Comparison of ENCODE assay signal across 8 cellular contexts in genomic region chr6:3232017-3232838, GRCh38.
DNase-seq lines count a peak whose midpoint lies in the region; ATAC-seq, FAIRE-seq and TF ChIP-seq lines count a peak whose summit lies in the region.

No MANE protein-coding gene starts in this region.

- H3K4me1 Mint-ChIP-seq in stimulated activated naive CD8-positive, alpha-beta T cell treated with anti-CD3 and anti-CD28 coated beads, Interleukin-15, Interleukin-2, amounts not matched to agents 100 ng/mL and 50 ng/mL, for 24 hours (ENCODE audit: low read depth) = peaks cover 43% of the 10 kb centered on the region
- H3K4me1 Mint-ChIP-seq in central memory CD8-positive, alpha-beta T cell = peaks cover 48% of the 10 kb centered on the region

- no peaks in the 10 kb centered on the region for H3K36me3 Mint-ChIP-seq in stimulated activated naive CD8-positive, alpha-beta T cell treated with anti-CD3 and anti-CD28 coated beads, Interleukin-15, Interleukin-2, amounts not matched to agents 100 ng/mL and 50 ng/mL, for 24 hours (ENCODE audit: low read depth)
- H3K36me3 Mint-ChIP-seq in central memory CD8-positive, alpha-beta T cell (ENCODE audit: insufficient read depth) = peaks cover 9% of the 10 kb centered on the region

- ATAC-seq in stimulated activated naive CD8-positive, alpha-beta T cell treated with anti-CD3 and anti-CD28 coated beads, Interleukin-15, Interleukin-2, amounts not matched to agents 100 U/mL and 50 U/mL, for 24 hours = no peak
- ATAC-seq in central memory CD8-positive, alpha-beta T cell (replicated peaks; ENCODE audit: extremely low read depth, poor library complexity, severe bottlenecking) = no peak
- ATAC-seq in GM19397 (IDR thresholded peaks at IDR 0.05; ENCODE audit: unreplicated experiment) = no peak

- DNase-seq in stimulated activated naive CD8-positive, alpha-beta T cell treated with anti-CD3 and anti-CD28 coated beads, Interleukin-15, Interleukin-2, amounts not matched to agents 100 U/mL and 50 U/mL, for 24 hours = no peak
- no peak for DNase-seq in central memory CD8-positive, alpha-beta T cell (ENCODE audit: low spot score in 2 of 2)
- DNase-seq in midbrain (lab: John Stamatoyannopoulos, UW) (peak; percentile 66), H54 (ENCODE audit: insufficient read length, low spot score) (no peak), NAMALWA (ENCODE audit: low spot score) (no peak)
- DNase-seq in activated CD4-positive, alpha-beta T cell treated with anti-CD3 and anti-CD28 coated beads for 4 hours = no peak

- no peak for FAIRE-seq in H54 (lab: Jason Lieb, UNC)

- H3K27ac Mint-ChIP-seq in stimulated activated naive CD8-positive, alpha-beta T cell treated with anti-CD3 and anti-CD28 coated beads, Interleukin-15, Interleukin-2, amounts not matched to agents 100 ng/mL and 50 ng/mL, for 24 hours = no peak overlapping the region
- no peak overlapping the region for H3K27ac Mint-ChIP-seq in central memory CD8-positive, alpha-beta T cell (ENCODE audit: low read depth)

- H3K4me3 Mint-ChIP-seq in stimulated activated naive CD8-positive, alpha-beta T cell treated with anti-CD3 and anti-CD28 coated beads, Interleukin-15, Interleukin-2, amounts not matched to agents 100 ng/mL and 50 ng/mL, for 24 hours = peak overlapping the region; percentile 56
- H3K4me3 Mint-ChIP-seq in central memory CD8-positive, alpha-beta T cell = peak overlapping the region; percentile 42

- H3K9me3 Mint-ChIP-seq in stimulated activated naive CD8-positive, alpha-beta T cell treated with anti-CD3 and anti-CD28 coated beads, Interleukin-15, Interleukin-2, amounts not matched to agents 100 ng/mL and 50 ng/mL, for 24 hours = no peaks in the 10 kb centered on the region
- H3K9me3 Mint-ChIP-seq in central memory CD8-positive, alpha-beta T cell = no peaks in the 10 kb centered on the region

- TF ChIP-seq POLR2A in H54 (IDR thresholded peaks at IDR 0.05; ENCODE audit: low read depth, low read length) = no peak

- H3K27me3 Mint-ChIP-seq in stimulated activated naive CD8-positive, alpha-beta T cell treated with anti-CD3 and anti-CD28 coated beads, Interleukin-15, Interleukin-2, amounts not matched to agents 100 ng/mL and 50 ng/mL, for 24 hours = peaks cover 86% of the 10 kb centered on the region
- H3K27me3 Mint-ChIP-seq in central memory CD8-positive, alpha-beta T cell = peaks cover 100% of the 10 kb centered on the region
